In genomic region chr9:111925784-111926183, GRCh38 we compare ENCODE assay signal across 14 cellular contexts. TPM values are rescaled to one million over a fixed set of nuclear protein-coding genes. Genes with fewer than 3 reads are reported as not detected.
DNase-seq lines count a peak whose midpoint lies in the region; ATAC-seq and TF ChIP-seq lines count a peak whose summit lies in the region.
"Had no signal": no experiment of that assay in that cellular context is flagged by ENCODE, and none has a peak within 500 bp of the region (broad histone marks: within the 10 kb centered on the region; RNA-seq: fewer than 3 reads in every experiment).

No MANE protein-coding gene starts in this region.

- H3K4me3 Mint-ChIP-seq in activated T-cell treated with anti-CD3 and anti-CD28 coated beads, Interleukin-2, amount 50 U/mL, for 24 hours: no peak overlapping the region
- no peak overlapping the region for H3K4me3 Mint-ChIP-seq in activated T-cell treated with anti-CD3 and anti-CD28 coated beads, Interleukin-2, amount 50 U/mL, for 4 hours
- H3K4me3 Mint-ChIP-seq: activated CD8-positive, alpha-beta memory T cell treated with anti-CD3 and anti-CD28 coated beads, Interleukin-2, amount 10 ng/mL, durations not matched to agents 7 days and 5 days; neural crest cell had no signal

- no peaks in the 10 kb centered on the region for H3K27me3 Mint-ChIP-seq in activated T-cell treated with anti-CD3 and anti-CD28 coated beads, Interleukin-2, amount 50 U/mL, for 24 hours
- no peaks in the 10 kb centered on the region for H3K27me3 Mint-ChIP-seq in activated T-cell treated with anti-CD3 and anti-CD28 coated beads, Interleukin-2, amount 50 U/mL, for 4 hours (ENCODE audit: low read depth)
- H3K27me3 Mint-ChIP-seq: activated CD8-positive, alpha-beta memory T cell treated with anti-CD3 and anti-CD28 coated beads, Interleukin-2, amount 10 ng/mL, durations not matched to agents 7 days and 5 days had no signal

- peaks cover 68% of the 10 kb centered on the region for H3K36me3 Mint-ChIP-seq in activated T-cell treated with anti-CD3 and anti-CD28 coated beads, Interleukin-2, amount 50 U/mL, for 24 hours (ENCODE audit: low read depth)
- peaks cover 10% of the 10 kb centered on the region for H3K36me3 Mint-ChIP-seq in activated T-cell treated with anti-CD3 and anti-CD28 coated beads, Interleukin-2, amount 50 U/mL, for 4 hours (ENCODE audit: insufficient read depth)

- peak overlapping the region; percentile 9 for H3K27ac Mint-ChIP-seq in activated T-cell treated with anti-CD3 and anti-CD28 coated beads, Interleukin-2, amount 50 U/mL, for 24 hours

- H3K9me3 ChIP-seq in Peyer's patch: no peaks in the 10 kb centered on the region
- no peaks in the 10 kb centered on the region for H3K9me3 ChIP-seq in left lung
- H3K9me3 ChIP-seq in subcutaneous abdominal adipose tissue (ENCODE audit: control insufficient read depth in 5 of 5, low read length in 5 of 5): no peaks in the 10 kb centered on the region
- H3K9me3 ChIP-seq: sigmoid colon had no signal

- no peak overlapping the region for H3K9ac ChIP-seq in subcutaneous abdominal adipose tissue (ENCODE audit: low read length in 5 of 5)

- H3K27me3 ChIP-seq in Peyer's patch: no peaks in the 10 kb centered on the region
- no peaks in the 10 kb centered on the region for H3K27me3 ChIP-seq in left lung
- H3K27me3 ChIP-seq in subcutaneous abdominal adipose tissue (ENCODE audit: control insufficient read depth in 5 of 5, insufficient read depth in 4 of 5, low read length in 5 of 5): no peaks in the 10 kb centered on the region
- H3K27me3 ChIP-seq: sigmoid colon had no signal

- H3K9me3 Mint-ChIP-seq in activated T-cell treated with anti-CD3 and anti-CD28 coated beads, Interleukin-2, amount 50 U/mL, for 24 hours: no peaks in the 10 kb centered on the region
- no peaks in the 10 kb centered on the region for H3K9me3 Mint-ChIP-seq in activated T-cell treated with anti-CD3 and anti-CD28 coated beads, Interleukin-2, amount 50 U/mL, for 4 hours
- H3K9me3 Mint-ChIP-seq: neural crest cell had no signal

- H3K4me1 Mint-ChIP-seq in activated T-cell treated with anti-CD3 and anti-CD28 coated beads, Interleukin-2, amount 50 U/mL, for 24 hours (ENCODE audit: low read depth): peaks cover 49% of the 10 kb centered on the region
- peaks cover 47% of the 10 kb centered on the region for H3K4me1 Mint-ChIP-seq in activated T-cell treated with anti-CD3 and anti-CD28 coated beads, Interleukin-2, amount 50 U/mL, for 4 hours (ENCODE audit: low read depth)
- H3K4me1 Mint-ChIP-seq: neural crest cell had no signal

- intact Hi-C loops in left lung (cut with DNase I): no loop called here

- H3K4me1 ChIP-seq in Peyer's patch (peaks cover 0 to 26% (median 13%) of the 10 kb centered on the region in 4 donors), left lung (peaks cover 4 to 55% of the 10 kb centered on the region in 2 donors), subcutaneous abdominal adipose tissue (ENCODE audit: control insufficient read depth in 5 of 5, insufficient read depth in 5 of 5, low read length in 5 of 5) (peaks cover 0 to 17% (median 4%) of the 10 kb centered on the region in 5 donors)

- DNase-seq in activated T-cell treated with anti-CD3 and anti-CD28 coated beads, Interleukin-2, amount 50 U/mL, for 24 hours: no peak
- no peak for DNase-seq in activated T-cell treated with anti-CD3 and anti-CD28 coated beads, Interleukin-2, amount 50 U/mL, for 4 hours
- DNase-seq in Peyer's patch (no peak), left lung (no peak), NCI-H2227 (lab: John Stamatoyannopoulos, UW; ENCODE audit: unreplicated experiment) (no peak), dedifferentiated amniotic fluid mesenchymal stem cell (ENCODE audit: extremely low spot score) (no peak)
- no peak for DNase-seq in stimulated activated CD4-positive, alpha-beta T cell treated with anti-CD3 and anti-CD28 coated beads, Interleukin-12 subunit alpha, Interleukin-12 subunit beta, amount 100 ng/mL, for 4 hours
- DNase-seq: ACHN, hippocampal formation had no signal

- TF ChIP-seq CTCF in Peyer's patch (IDR thresholded peaks at IDR 0.05) (no peak), left lung (IDR thresholded peaks at IDR 0.05) (no peak)

- no peak overlapping the region for H3K4me3 ChIP-seq in Peyer's patch
- no peak overlapping the region for H3K4me3 ChIP-seq in left lung
- H3K4me3 ChIP-seq in subcutaneous abdominal adipose tissue (ENCODE audit: low read depth in 1 of 5, low read length in 5 of 5): no peak overlapping the region
- H3K4me3 ChIP-seq: sigmoid colon had no signal

- no peak for TF ChIP-seq POLR2A in Peyer's patch (IDR thresholded peaks at IDR 0.05)

- H3K27ac ChIP-seq in Peyer's patch: peak overlapping the region in 3 of 4 donors; percentile 27 to 77 (median 49)
- H3K27ac ChIP-seq in left lung: peak overlapping the region; percentile 2 to 75
- H3K27ac ChIP-seq in subcutaneous abdominal adipose tissue (ENCODE audit: low read depth, low read length): peak overlapping the region; percentile 46
- H3K27ac ChIP-seq: VCaP had no signal

- no peak for ATAC-seq in activated T-cell treated with anti-CD3 and anti-CD28 coated beads, Interleukin-2, amount 50 U/mL, for 4 hours
- ATAC-seq in left lung: peak; percentile 24

- H3K36me3 ChIP-seq in Peyer's patch: peaks cover 0 to 46% (median 0%) of the 10 kb centered on the region in 3 donors
- peaks cover 6 to 56% of the 10 kb centered on the region in 2 donors for H3K36me3 ChIP-seq in left lung
- peaks cover 0 to 21% (median 9%) of the 10 kb centered on the region in 5 donors for H3K36me3 ChIP-seq in subcutaneous abdominal adipose tissue (ENCODE audit: control insufficient read depth in 5 of 5, insufficient read depth in 5 of 5, low read length in 5 of 5)

RNA-seq across cellular contexts. Expression of gene UGCG, which starts 29.2 kb away (rescaled TPM):
- 10 to 100 TPM; 34.1 to 43.3 (median 40.9) TPM for total RNA-seq in activated T-cell treated with anti-CD3 and anti-CD28 coated beads, Interleukin-2, amount 50 U/mL, for 4 hours
- 10 to 100 TPM; 35.6 to 68.5 (median 61.4) TPM for total RNA-seq in Peyer's patch
- 10 to 100 TPM; 29.0 to 42.1 TPM for total RNA-seq in left lung
